ENCODE assay signal across 1 cellular context in the genomic region with DNA sequence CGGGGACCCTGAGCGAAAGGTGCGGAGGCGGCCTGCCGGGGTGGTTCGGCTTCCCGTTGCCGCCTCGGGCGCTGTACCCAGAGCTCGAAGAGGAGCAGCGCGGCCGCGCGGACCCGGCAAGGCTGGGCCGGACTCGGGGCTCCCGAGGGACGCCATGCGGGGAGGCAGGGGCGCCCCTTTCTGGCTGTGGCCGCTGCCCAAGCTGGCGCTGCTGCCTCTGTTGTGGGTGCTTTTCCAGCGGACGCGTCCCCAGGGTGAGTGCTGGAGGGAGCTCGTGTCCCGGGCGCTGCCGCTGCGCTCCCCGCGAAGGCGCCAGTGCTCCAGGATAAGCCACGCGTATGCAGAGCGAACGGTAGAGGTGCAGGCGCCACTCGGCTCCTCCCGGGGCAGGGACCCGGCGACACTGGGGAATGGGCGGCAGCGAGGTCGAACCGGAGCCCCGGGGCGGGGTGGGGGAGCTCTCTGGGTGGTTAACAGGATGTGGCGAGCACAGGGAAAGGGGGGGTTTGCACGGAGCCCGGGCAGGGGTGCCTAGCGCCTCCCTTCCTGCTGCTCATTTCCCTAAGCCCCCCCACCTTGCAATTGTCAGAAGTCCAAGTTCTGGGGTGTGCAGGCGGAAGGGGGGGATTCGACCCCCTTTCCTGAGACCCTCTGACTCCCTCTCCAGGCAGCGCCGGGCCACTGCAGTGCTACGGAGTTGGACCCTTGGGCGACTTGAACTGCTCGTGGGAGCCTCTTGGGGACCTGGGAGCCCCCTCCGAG.
TF ChIP-seq lines count a peak whose summit lies in the region.

A gene (plus strand): TSS at position 44 of the 762 bp plus-strand sequence. CDS start 111 bp downstream, at position 155.

TF ChIP-seq in HepG2, 621 proteins besides CTCF, POLR2A, EP300 and RAD21 (continued from another document and continues in another):
- TF ChIP-seq, protein P1, sequence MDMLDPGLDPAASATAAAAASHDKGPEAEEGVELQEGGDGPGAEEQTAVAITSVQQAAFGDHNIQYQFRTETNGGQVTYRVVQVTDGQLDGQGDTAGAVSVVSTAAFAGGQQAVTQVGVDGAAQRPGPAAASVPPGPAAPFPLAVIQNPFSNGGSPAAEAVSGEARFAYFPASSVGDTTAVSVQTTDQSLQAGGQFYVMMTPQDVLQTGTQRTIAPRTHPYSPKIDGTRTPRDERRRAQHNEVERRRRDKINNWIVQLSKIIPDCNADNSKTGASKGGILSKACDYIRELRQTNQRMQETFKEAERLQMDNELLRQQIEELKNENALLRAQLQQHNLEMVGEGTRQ (IDR thresholded peaks at IDR 0.05; ENCODE audit: low read depth, low read length) = no peak
- TF ChIP-seq, protein P1 (CRISPR knock-in tag; IDR thresholded peaks at IDR 0.05; ENCODE audit: borderline replicate concordance) = no peak
- TF ChIP-seq RARA (CRISPR knock-in tag; IDR thresholded peaks at IDR 0.05) (no peak), ARID2 (CRISPR knock-in tag; IDR thresholded peaks at IDR 0.05; ENCODE audit: borderline replicate concordance) (peak; percentile 76; the same call in 1 of the 2 replicates), ZNF468 (CRISPR knock-in tag; IDR thresholded peaks at IDR 0.05) (0 out of 2 replicates have a peak, but pooled peaks have one; percentile 25), HDAC6 (IDR thresholded peaks at IDR 0.05; ENCODE audit: low read depth, low read length) (no peak), SRSF9 (IDR thresholded peaks at IDR 0.05; ENCODE audit: borderline replicate concordance, insufficient read depth, low read depth, low read length, poor library complexity, severe bottlenecking) (no peak), SP4 (CRISPR knock-in tag; IDR thresholded peaks at IDR 0.05) (peak; percentile 45; the same call in 1 of the 2 replicates), SYNCRIP (IDR thresholded peaks at IDR 0.05; ENCODE audit: insufficient read depth, low read depth, low read length) (no peak), ZFY (CRISPR knock-in tag; IDR thresholded peaks at IDR 0.05) (peak; percentile 57), ZBTB20 (CRISPR knock-in tag; IDR thresholded peaks at IDR 0.05; ENCODE audit: borderline replicate concordance, low read depth) (peak; percentile 54; the same call in 1 of the 2 replicates), GFI1 (CRISPR knock-in tag; IDR thresholded peaks at IDR 0.05; ENCODE audit: borderline replicate concordance) (no peak), DR1 (CRISPR knock-in tag; IDR thresholded peaks at IDR 0.05) (no peak), ZNF674 (CRISPR knock-in tag; IDR thresholded peaks at IDR 0.05; ENCODE audit: low read depth) (no peak), KLF11 (CRISPR knock-in tag; IDR thresholded peaks at IDR 0.05) (no peak), ZNF274 (CRISPR knock-in tag; IDR thresholded peaks at IDR 0.05) (peak; percentile 82), ZNF337 (CRISPR knock-in tag; IDR thresholded peaks at IDR 0.05; ENCODE audit: borderline replicate concordance, low read depth) (no peak), FOXK2 (IDR thresholded peaks at IDR 0.05) (no peak), ZNF782 (CRISPR knock-in tag; IDR thresholded peaks at IDR 0.05; ENCODE audit: borderline replicate concordance) (peak; percentile 38; the same call in 1 of the 2 replicates), ZSCAN31 (CRISPR knock-in tag; IDR thresholded peaks at IDR 0.05; ENCODE audit: low read depth) (peak; percentile 85)
- TF ChIP-seq, protein P2, sequence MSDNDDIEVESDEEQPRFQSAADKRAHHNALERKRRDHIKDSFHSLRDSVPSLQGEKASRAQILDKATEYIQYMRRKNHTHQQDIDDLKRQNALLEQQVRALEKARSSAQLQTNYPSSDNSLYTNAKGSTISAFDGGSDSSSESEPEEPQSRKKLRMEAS (IDR thresholded peaks at IDR 0.05) = peak; percentile 81
- TF ChIP-seq, protein P3, sequence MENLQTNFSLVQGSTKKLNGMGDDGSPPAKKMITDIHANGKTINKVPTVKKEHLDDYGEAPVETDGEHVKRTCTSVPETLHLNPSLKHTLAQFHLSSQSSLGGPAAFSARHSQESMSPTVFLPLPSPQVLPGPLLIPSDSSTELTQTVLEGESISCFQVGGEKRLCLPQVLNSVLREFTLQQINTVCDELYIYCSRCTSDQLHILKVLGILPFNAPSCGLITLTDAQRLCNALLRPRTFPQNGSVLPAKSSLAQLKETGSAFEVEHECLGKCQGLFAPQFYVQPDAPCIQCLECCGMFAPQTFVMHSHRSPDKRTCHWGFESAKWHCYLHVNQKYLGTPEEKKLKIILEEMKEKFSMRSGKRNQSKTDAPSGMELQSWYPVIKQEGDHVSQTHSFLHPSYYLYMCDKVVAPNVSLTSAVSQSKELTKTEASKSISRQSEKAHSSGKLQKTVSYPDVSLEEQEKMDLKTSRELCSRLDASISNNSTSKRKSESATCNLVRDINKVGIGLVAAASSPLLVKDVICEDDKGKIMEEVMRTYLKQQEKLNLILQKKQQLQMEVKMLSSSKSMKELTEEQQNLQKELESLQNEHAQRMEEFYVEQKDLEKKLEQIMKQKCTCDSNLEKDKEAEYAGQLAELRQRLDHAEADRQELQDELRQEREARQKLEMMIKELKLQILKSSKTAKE (CRISPR knock-in tag; IDR thresholded peaks at IDR 0.05; ENCODE audit: borderline replicate concordance) = no peak
- TF ChIP-seq, protein P4, sequence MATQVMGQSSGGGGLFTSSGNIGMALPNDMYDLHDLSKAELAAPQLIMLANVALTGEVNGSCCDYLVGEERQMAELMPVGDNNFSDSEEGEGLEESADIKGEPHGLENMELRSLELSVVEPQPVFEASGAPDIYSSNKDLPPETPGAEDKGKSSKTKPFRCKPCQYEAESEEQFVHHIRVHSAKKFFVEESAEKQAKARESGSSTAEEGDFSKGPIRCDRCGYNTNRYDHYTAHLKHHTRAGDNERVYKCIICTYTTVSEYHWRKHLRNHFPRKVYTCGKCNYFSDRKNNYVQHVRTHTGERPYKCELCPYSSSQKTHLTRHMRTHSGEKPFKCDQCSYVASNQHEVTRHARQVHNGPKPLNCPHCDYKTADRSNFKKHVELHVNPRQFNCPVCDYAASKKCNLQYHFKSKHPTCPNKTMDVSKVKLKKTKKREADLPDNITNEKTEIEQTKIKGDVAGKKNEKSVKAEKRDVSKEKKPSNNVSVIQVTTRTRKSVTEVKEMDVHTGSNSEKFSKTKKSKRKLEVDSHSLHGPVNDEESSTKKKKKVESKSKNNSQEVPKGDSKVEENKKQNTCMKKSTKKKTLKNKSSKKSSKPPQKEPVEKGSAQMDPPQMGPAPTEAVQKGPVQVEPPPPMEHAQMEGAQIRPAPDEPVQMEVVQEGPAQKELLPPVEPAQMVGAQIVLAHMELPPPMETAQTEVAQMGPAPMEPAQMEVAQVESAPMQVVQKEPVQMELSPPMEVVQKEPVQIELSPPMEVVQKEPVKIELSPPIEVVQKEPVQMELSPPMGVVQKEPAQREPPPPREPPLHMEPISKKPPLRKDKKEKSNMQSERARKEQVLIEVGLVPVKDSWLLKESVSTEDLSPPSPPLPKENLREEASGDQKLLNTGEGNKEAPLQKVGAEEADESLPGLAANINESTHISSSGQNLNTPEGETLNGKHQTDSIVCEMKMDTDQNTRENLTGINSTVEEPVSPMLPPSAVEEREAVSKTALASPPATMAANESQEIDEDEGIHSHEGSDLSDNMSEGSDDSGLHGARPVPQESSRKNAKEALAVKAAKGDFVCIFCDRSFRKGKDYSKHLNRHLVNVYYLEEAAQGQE (IDR thresholded peaks at IDR 0.05; ENCODE audit: borderline replicate concordance in 1 of 2, low read depth in 1 of 2, low read length in 2 of 2) = no peak
- TF ChIP-seq, protein P5, sequence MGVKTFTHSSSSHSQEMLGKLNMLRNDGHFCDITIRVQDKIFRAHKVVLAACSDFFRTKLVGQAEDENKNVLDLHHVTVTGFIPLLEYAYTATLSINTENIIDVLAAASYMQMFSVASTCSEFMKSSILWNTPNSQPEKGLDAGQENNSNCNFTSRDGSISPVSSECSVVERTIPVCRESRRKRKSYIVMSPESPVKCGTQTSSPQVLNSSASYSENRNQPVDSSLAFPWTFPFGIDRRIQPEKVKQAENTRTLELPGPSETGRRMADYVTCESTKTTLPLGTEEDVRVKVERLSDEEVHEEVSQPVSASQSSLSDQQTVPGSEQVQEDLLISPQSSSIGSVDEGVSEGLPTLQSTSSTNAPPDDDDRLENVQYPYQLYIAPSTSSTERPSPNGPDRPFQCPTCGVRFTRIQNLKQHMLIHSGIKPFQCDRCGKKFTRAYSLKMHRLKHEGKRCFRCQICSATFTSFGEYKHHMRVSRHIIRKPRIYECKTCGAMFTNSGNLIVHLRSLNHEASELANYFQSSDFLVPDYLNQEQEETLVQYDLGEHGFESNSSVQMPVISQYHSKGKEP (CRISPR knock-in tag; IDR thresholded peaks at IDR 0.05) = no peak
- TF ChIP-seq, protein P6, sequence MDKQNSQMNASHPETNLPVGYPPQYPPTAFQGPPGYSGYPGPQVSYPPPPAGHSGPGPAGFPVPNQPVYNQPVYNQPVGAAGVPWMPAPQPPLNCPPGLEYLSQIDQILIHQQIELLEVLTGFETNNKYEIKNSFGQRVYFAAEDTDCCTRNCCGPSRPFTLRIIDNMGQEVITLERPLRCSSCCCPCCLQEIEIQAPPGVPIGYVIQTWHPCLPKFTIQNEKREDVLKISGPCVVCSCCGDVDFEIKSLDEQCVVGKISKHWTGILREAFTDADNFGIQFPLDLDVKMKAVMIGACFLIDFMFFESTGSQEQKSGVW (CRISPR knock-in tag; IDR thresholded peaks at IDR 0.05; ENCODE audit: borderline replicate concordance) = no peak
- TF ChIP-seq, protein P7, sequence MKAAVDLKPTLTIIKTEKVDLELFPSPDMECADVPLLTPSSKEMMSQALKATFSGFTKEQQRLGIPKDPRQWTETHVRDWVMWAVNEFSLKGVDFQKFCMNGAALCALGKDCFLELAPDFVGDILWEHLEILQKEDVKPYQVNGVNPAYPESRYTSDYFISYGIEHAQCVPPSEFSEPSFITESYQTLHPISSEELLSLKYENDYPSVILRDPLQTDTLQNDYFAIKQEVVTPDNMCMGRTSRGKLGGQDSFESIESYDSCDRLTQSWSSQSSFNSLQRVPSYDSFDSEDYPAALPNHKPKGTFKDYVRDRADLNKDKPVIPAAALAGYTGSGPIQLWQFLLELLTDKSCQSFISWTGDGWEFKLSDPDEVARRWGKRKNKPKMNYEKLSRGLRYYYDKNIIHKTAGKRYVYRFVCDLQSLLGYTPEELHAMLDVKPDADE (CRISPR knock-in tag; IDR thresholded peaks at IDR 0.05) = no peak
- TF ChIP-seq, protein P8, sequence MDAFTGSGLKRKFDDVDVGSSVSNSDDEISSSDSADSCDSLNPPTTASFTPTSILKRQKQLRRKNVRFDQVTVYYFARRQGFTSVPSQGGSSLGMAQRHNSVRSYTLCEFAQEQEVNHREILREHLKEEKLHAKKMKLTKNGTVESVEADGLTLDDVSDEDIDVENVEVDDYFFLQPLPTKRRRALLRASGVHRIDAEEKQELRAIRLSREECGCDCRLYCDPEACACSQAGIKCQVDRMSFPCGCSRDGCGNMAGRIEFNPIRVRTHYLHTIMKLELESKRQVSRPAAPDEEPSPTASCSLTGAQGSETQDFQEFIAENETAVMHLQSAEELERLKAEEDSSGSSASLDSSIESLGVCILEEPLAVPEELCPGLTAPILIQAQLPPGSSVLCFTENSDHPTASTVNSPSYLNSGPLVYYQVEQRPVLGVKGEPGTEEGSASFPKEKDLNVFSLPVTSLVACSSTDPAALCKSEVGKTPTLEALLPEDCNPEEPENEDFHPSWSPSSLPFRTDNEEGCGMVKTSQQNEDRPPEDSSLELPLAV (CRISPR knock-in tag; conservative IDR thresholded peaks at IDR 0.05; ENCODE audit: low read depth) = no peak
- TF ChIP-seq, protein P9, sequence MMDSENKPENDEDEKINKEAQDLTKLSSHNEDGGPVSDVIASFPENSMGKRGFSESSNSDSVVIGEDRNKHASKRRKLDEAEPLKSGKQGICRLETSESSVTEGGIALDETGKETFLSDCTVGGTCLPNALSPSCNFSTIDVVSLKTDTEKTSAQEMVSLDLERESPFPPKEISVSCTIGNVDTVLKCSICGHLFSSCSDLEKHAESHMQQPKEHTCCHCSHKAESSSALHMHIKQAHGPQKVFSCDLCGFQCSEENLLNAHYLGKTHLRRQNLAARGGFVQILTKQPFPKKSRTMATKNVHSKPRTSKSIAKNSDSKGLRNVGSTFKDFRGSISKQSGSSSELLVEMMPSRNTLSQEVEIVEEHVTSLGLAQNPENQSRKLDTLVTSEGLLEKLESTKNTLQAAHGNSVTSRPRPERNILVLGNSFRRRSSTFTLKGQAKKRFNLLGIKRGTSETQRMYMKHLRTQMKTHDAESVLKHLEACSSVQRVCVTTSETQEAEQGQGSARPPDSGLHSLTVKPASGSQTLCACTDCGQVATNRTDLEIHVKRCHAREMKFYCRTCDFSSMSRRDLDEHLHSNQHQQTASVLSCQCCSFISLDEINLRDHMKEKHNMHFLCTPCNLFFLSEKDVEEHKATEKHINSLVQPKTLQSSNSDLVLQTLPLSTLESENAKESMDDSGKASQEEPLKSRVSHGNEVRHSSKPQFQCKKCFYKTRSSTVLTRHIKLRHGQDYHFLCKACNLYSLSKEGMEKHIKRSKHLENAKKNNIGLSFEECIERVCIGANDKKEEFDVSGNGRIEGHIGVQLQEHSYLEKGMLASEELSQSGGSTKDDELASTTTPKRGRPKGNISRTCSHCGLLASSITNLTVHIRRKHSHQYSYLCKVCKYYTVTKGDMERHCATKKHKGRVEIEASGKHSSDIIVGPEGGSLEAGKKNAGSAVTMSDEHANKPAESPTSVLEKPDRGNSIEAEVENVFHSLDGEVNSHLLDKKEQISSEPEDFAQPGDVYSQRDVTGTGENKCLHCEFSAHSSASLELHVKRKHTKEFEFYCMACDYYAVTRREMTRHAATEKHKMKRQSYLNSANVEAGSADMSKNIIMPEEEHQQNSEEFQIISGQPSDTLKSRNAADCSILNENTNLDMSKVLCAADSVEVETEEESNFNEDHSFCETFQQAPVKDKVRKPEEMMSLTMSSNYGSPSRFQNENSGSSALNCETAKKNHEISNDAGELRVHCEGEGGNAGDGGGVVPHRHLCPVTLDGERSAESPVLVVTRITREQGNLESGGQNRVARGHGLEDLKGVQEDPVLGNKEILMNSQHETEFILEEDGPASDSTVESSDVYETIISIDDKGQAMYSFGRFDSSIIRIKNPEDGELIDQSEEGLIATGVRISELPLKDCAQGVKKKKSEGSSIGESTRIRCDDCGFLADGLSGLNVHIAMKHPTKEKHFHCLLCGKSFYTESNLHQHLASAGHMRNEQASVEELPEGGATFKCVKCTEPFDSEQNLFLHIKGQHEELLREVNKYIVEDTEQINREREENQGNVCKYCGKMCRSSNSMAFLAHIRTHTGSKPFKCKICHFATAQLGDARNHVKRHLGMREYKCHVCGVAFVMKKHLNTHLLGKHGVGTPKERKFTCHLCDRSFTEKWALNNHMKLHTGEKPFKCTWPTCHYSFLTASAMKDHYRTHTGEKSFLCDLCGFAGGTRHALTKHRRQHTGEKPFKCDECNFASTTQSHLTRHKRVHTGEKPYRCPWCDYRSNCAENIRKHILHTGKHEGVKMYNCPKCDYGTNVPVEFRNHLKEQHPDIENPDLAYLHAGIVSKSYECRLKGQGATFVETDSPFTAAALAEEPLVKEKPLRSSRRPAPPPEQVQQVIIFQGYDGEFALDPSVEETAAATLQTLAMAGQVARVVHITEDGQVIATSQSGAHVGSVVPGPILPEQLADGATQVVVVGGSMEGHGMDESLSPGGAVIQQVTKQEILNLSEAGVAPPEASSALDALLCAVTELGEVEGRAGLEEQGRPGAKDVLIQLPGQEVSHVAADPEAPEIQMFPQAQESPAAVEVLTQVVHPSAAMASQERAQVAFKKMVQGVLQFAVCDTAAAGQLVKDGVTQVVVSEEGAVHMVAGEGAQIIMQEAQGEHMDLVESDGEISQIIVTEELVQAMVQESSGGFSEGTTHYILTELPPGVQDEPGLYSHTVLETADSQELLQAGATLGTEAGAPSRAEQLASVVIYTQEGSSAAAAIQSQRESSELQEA (CRISPR knock-in tag; IDR thresholded peaks at IDR 0.05; ENCODE audit: not compliant biosample characterization) = peak; percentile 76
